Comparison of ENCODE assay signal across 27 cellular contexts in genomic region chr2:96114546-96114902, GRCh38. TPM values are rescaled to one million over a fixed set of nuclear protein-coding genes. Genes with fewer than 3 reads are reported as not detected.
A peak's percentile ranks its signal among the peaks of the same experiment; 100 is the strongest.
DNase-seq lines count a peak whose midpoint lies in the region; ATAC-seq, FAIRE-seq and TF ChIP-seq lines count a peak whose summit lies in the region.
"Had no signal": no experiment of that assay in that cellular context is flagged by ENCODE, and none has a peak within 500 bp of the region (broad histone marks: within the 10 kb centered on the region; RNA-seq: fewer than 3 reads in every experiment).

No MANE protein-coding gene starts in this region.

- H3K27ac ChIP-seq in kidney (ENCODE audit: low read depth in 2 of 2, low read length in 2 of 2) (no peak overlapping the region), psoas muscle (no peak overlapping the region)

- no peak for ATAC-seq in psoas muscle
- ATAC-seq in GM21381 (IDR thresholded peaks at IDR 0.05; ENCODE audit: unreplicated experiment) = no peak
- ATAC-seq in activated T-helper 17 cell treated with anti-CD3 and anti-CD28 coated beads, Interleukin-2, amount 50 U/mL, for 72 hours (replicated peaks) = no peak
- ATAC-seq: activated CD8-positive, alpha-beta T cell treated with anti-CD3 and anti-CD28 coated beads for 36 hours; esophagus mucosa; left lobe of liver; right cardiac atrium had no signal

- no peaks in the 10 kb centered on the region for H3K9me3 Mint-ChIP-seq in IgD-negative memory B cell
- H3K9me3 Mint-ChIP-seq in activated T-helper 17 cell treated with anti-CD3 and anti-CD28 coated beads, Interleukin-2, amount 50 U/mL, for 72 hours = no peaks in the 10 kb centered on the region
- H3K9me3 Mint-ChIP-seq: activated CD8-positive, alpha-beta T cell treated with anti-CD3 and anti-CD28 coated beads for 36 hours; HFFc6 had no signal

- H3K9ac ChIP-seq in kidney (ENCODE audit: low read length in 2 of 2) = no peak overlapping the region

- H3K36me3 Mint-ChIP-seq in IgD-negative memory B cell = no peaks in the 10 kb centered on the region
- H3K36me3 Mint-ChIP-seq in activated T-helper 17 cell treated with anti-CD3 and anti-CD28 coated beads, Interleukin-2, amount 50 U/mL, for 72 hours (ENCODE audit: low read depth) = no peaks in the 10 kb centered on the region

- intact Hi-C loops in kidney (cut with DNase I) = no loop called here
- intact Hi-C loops in psoas muscle (cut with DNase I) = loop anchor here (10.0 kb wide), 1 partner anchor 90 kb away; no protein-coding TSS in a partner anchor

- peak overlapping the region; percentile 8 to 82 (median 38) for H3K4me3 Mint-ChIP-seq in IgD-negative memory B cell
- H3K4me3 Mint-ChIP-seq in activated T-helper 17 cell treated with anti-CD3 and anti-CD28 coated beads, Interleukin-2, amount 50 U/mL, for 72 hours = no peak overlapping the region
- H3K4me3 Mint-ChIP-seq: HFFc6 had no signal

- peak; percentile 60 for DNase-seq in activated effector memory CD4-positive, alpha-beta T cell treated with anti-CD3 and anti-CD28 coated beads, Interleukin-2, amount 50 U/mL, for 16 hours
- no peak for DNase-seq in activated effector memory CD4-positive, alpha-beta T cell treated with Interleukin-2 at 50 U/mL for 16 hours
- DNase-seq in kidney (peak; percentile 52), psoas muscle (no peak), NCI-H345 treated with DMSO at 0.1 percent for 48 hours (lab: John Stamatoyannopoulos, UW; ENCODE audit: unreplicated experiment) (no peak)
- DNase-seq: activated CD4-positive, CD25-positive, alpha-beta regulatory T cell; activated CD8-positive, alpha-beta T cell treated with anti-CD3 and anti-CD28 coated beads for 36 hours; amygdala; C1 segment of cervical spinal cord; DMS 273 treated with DMSO at 0.1 percent for 48 hours; effector CD4-positive, alpha-beta T cell; HFFc6; NCI-H1417 treated with DMSO at 0.1 percent for 48 hours; NCI-H2171; NCI-H69; occipital lobe; stimulated activated CD4-positive, alpha-beta T cell treated with anti-CD3 and anti-CD28 coated beads, Interleukin-15, amount 100 ng/mL, for 24 hours; substantia nigra; T1000 had no signal

- no peak overlapping the region for H3K27ac Mint-ChIP-seq in IgD-negative memory B cell
- no peak overlapping the region for H3K27ac Mint-ChIP-seq in activated T-helper 17 cell treated with anti-CD3 and anti-CD28 coated beads, Interleukin-2, amount 50 U/mL, for 72 hours
- H3K27ac Mint-ChIP-seq: activated CD8-positive, alpha-beta T cell treated with anti-CD3 and anti-CD28 coated beads for 36 hours; HFFc6 had no signal

- H3K9me3 ChIP-seq in kidney (ENCODE audit: control insufficient read depth in 1 of 2, low read length in 2 of 2) = no peaks in the 10 kb centered on the region
- H3K9me3 ChIP-seq in psoas muscle = no peaks in the 10 kb centered on the region

- H3K4me1 Mint-ChIP-seq in IgD-negative memory B cell = peaks cover 4% of the 10 kb centered on the region in 3 donors
- no peaks in the 10 kb centered on the region for H3K4me1 Mint-ChIP-seq in activated T-helper 17 cell treated with anti-CD3 and anti-CD28 coated beads, Interleukin-2, amount 50 U/mL, for 72 hours

- H3K36me3 ChIP-seq in kidney (ENCODE audit: control insufficient read depth in 1 of 2, insufficient read depth in 2 of 2, low read length in 2 of 2) (no peaks in the 10 kb centered on the region), psoas muscle (ENCODE audit: insufficient read depth in 1 of 2, low read depth in 1 of 2) (no peaks in the 10 kb centered on the region)

- FAIRE-seq in kidney (lab: Jason Lieb, UNC) = no peak
- FAIRE-seq: urothelium cell line had no signal

- TF ChIP-seq CTCF in kidney (IDR thresholded peaks at IDR 0.05; ENCODE audit: borderline replicate concordance, extremely low read depth, insufficient read depth) = no peak
- TF ChIP-seq CTCF in psoas muscle (IDR thresholded peaks at IDR 0.05) = no peak

- H3K4me1 ChIP-seq in kidney (ENCODE audit: control insufficient read depth in 1 of 2, insufficient read depth in 1 of 2, low read depth in 1 of 2, low read length in 2 of 2) (peaks cover 0 to 7% of the 10 kb centered on the region in 2 donors), psoas muscle (peaks cover 6% of the 10 kb centered on the region)

- H3K4me3 ChIP-seq in kidney (ENCODE audit: low read length in 2 of 2) = peak overlapping the region in 1 of 2 donors; percentile 29
- peak overlapping the region; percentile 66 for H3K4me3 ChIP-seq in psoas muscle

- H3K27me3 Mint-ChIP-seq in IgD-negative memory B cell = peaks cover 9% of the 10 kb centered on the region
- H3K27me3 Mint-ChIP-seq in activated T-helper 17 cell treated with anti-CD3 and anti-CD28 coated beads, Interleukin-2, amount 50 U/mL, for 72 hours = peaks cover 14% of the 10 kb centered on the region

- peaks cover 0 to 23% (median 0%) of the 10 kb centered on the region in 3 donors for H3K27me3 ChIP-seq in psoas muscle (ENCODE audit: insufficient read depth in 3 of 3, low read length in 2 of 3)

- WGBS in psoas muscle, 3 donors = 85 to 88% (median 87%) methylated on average over 11 to 13 of the region's 13 CpGs

RNA-seq across cellular contexts. Expression of gene ADRA2B, which starts 1.8 kb away (rescaled TPM):
- polyA plus RNA-seq in IgD-negative memory B cell (not detected), kidney (ENCODE audit: insufficient read depth, low read depth, low replicate concordance) (4.8 TPM), psoas muscle (1 to 10 TPM; 1.7 to 2.1 (median 1.9) TPM)
- total RNA-seq in kidney (1.4 TPM), psoas muscle (1 to 10 TPM; 1.6 to 5.3 (median 2.8) TPM)
- 1 to 10 TPM in 1 of 2 donors, under 1 TPM in 1; 0.09 to 1.3 TPM for total RNA-seq in activated T-helper 17 cell treated with anti-CD3 and anti-CD28 coated beads, Interleukin-2, amount 50 U/mL, for 72 hours
- total RNA-seq: esophagus mucosa, G401, HFFc6, occipital lobe had no signal

RNA-seq across cellular contexts. Expression of gene ASTL, which starts 23.8 kb away (rescaled TPM):
- not detected for polyA plus RNA-seq in IgD-negative memory B cell
- total RNA-seq in kidney = not detected
- not detected for polyA plus RNA-seq in kidney (ENCODE audit: insufficient read depth, low read depth, low replicate concordance)
- total RNA-seq in psoas muscle = not detected
- under 1 TPM in 1 of 3 donors, not detected in 2; 0.03 TPM for polyA plus RNA-seq in psoas muscle
- total RNA-seq in activated T-helper 17 cell treated with anti-CD3 and anti-CD28 coated beads, Interleukin-2, amount 50 U/mL, for 72 hours = 1 to 10 TPM in 1 of 2 donors, under 1 TPM in 1; 0.93 to 6.9 TPM
- total RNA-seq: left lobe of liver, occipital lobe, right cardiac atrium had no signal
- polyA plus RNA-seq: right cardiac atrium had no signal

RNA-seq across cellular contexts. Expression of gene DUSP2, which starts 30.7 kb away (rescaled TPM):
- 55.6 TPM for polyA plus RNA-seq in IgD-negative memory B cell
- total RNA-seq in kidney = 11.8 TPM
- polyA plus RNA-seq in kidney (ENCODE audit: insufficient read depth, low read depth, low replicate concordance) = 5.6 TPM
- total RNA-seq in psoas muscle = 1 to 10 TPM in 3 of 4 donors, under 1 TPM in 1; 0.64 to 2.4 (median 1.8) TPM
- 1 to 10 TPM; 3.1 to 5.8 (median 4.1) TPM for polyA plus RNA-seq in psoas muscle
- total RNA-seq in activated T-helper 17 cell treated with anti-CD3 and anti-CD28 coated beads, Interleukin-2, amount 50 U/mL, for 72 hours = 100 to 1,000 TPM in 1 of 2 donors, 10 to 100 TPM in 1; 82.0 to 379 TPM

Comparison
In these comparisons a context has a peak if more than half of its experiments do, and no peak if none do; other contexts are left out.
1. DNase-seq: peak in activated effector memory CD4-positive, alpha-beta T cell treated with anti-CD3 and anti-CD28 coated beads, Interleukin-2, amount 50 U/mL, for 16 hours (single experiment) and kidney (single experiment); none in activated effector memory CD4-positive, alpha-beta T cell treated with Interleukin-2 at 50 U/mL for 16 hours (single experiment), psoas muscle (0 of 2) and NCI-H345 treated with DMSO at 0.1 percent for 48 hours (single experiment).